21 cellular contexts compared by ENCODE assay signal in genomic region chr10:118333871-118334270, GRCh38. TPM values are rescaled to one million over a fixed set of nuclear protein-coding genes. Genes with fewer than 3 reads are reported as not detected.
DNase-seq lines count a peak whose midpoint lies in the region; ATAC-seq and TF ChIP-seq lines count a peak whose summit lies in the region.
"Had no signal": no experiment of that assay in that cellular context is flagged by ENCODE, and none has a peak within 500 bp of the region (broad histone marks: within the 10 kb centered on the region; RNA-seq: fewer than 3 reads in every experiment).

No MANE protein-coding gene starts in this region.

- CTCF ChIA-PET in WTC11 (lab: Charles Lee): no interaction called here

- DNase-seq in activated T-cell treated with anti-CD3 and anti-CD28 coated beads, Interleukin-2, amount 50 U/mL, for 24 hours: no peak
- no peak for DNase-seq in activated T-cell treated with anti-CD3 and anti-CD28 coated beads, Interleukin-2, amount 50 U/mL, for 1 hour
- DNase-seq in WTC11 (ENCODE audit: low spot score) (no peak), natural killer cell (no peak), progenitor cell of endocrine pancreas (ENCODE audit: low spot score, unreplicated experiment) (no peak)
- DNase-seq: CD4-positive, CD25-positive, alpha-beta regulatory T cell; EL; GDM1; Kasumi-1; MV-4-11; NCI-H1105; NCI-H1436 treated with DMSO at 0.1 percent for 48 hours; NCI-H187 treated with DMSO at 0.1 percent for 48 hours; NCI-H446 treated with DMSO at 0.1 percent for 48 hours; SHP77 had no signal

- H3K27me3 Mint-ChIP-seq in activated T-cell treated with anti-CD3 and anti-CD28 coated beads, Interleukin-2, amount 50 U/mL, for 24 hours: no peaks in the 10 kb centered on the region
- H3K27me3 Mint-ChIP-seq in WTC11 (ENCODE audit: low read depth): no peaks in the 10 kb centered on the region
- no peaks in the 10 kb centered on the region for H3K27me3 Mint-ChIP-seq in natural killer cell (ENCODE audit: low read depth in 2 of 2)
- no peaks in the 10 kb centered on the region for H3K27me3 Mint-ChIP-seq in progenitor cell of endocrine pancreas
- H3K27me3 Mint-ChIP-seq: CD4-positive, CD25-positive, alpha-beta regulatory T cell had no signal

- H3K4me1 Mint-ChIP-seq in activated T-cell treated with anti-CD3 and anti-CD28 coated beads, Interleukin-2, amount 50 U/mL, for 24 hours (ENCODE audit: low read depth): peaks cover 46% of the 10 kb centered on the region
- no peaks in the 10 kb centered on the region for H3K4me1 Mint-ChIP-seq in WTC11
- peaks cover 20 to 23% of the 10 kb centered on the region in 2 donors for H3K4me1 Mint-ChIP-seq in natural killer cell
- H3K4me1 Mint-ChIP-seq in progenitor cell of endocrine pancreas (ENCODE audit: low read depth): no peaks in the 10 kb centered on the region

- TF ChIP-seq CTCF in WTC11 (IDR thresholded peaks at IDR 0.05): no peak
- no peak for TF ChIP-seq CTCF in natural killer cell (IDR thresholded peaks at IDR 0.05)
- TF ChIP-seq CTCF in progenitor cell of endocrine pancreas (IDR thresholded peaks at IDR 0.05; ENCODE audit: unreplicated experiment): no peak

- H3K4me3 Mint-ChIP-seq in activated T-cell treated with anti-CD3 and anti-CD28 coated beads, Interleukin-2, amount 50 U/mL, for 24 hours: no peak overlapping the region
- H3K4me3 Mint-ChIP-seq in WTC11 (no peak overlapping the region), natural killer cell (no peak overlapping the region), progenitor cell of endocrine pancreas (ENCODE audit: low read depth) (no peak overlapping the region)
- H3K4me3 Mint-ChIP-seq: CD4-positive, CD25-positive, alpha-beta regulatory T cell had no signal

- POLR2A ChIA-PET in WTC11 (lab: Charles Lee): no interaction called here

- intact Hi-C loops in natural killer cell (cut with micrococcal nuclease): no loop called here

- ATAC-seq in WTC11 (no peak), natural killer cell (no peak), HG02759 (IDR thresholded peaks at IDR 0.05; ENCODE audit: unreplicated experiment) (no peak), HG03565 (IDR thresholded peaks at IDR 0.05; ENCODE audit: unreplicated experiment) (no peak)
- ATAC-seq: GM12878, HCT116, HepG2, Panc1 had no signal

- H3K27ac Mint-ChIP-seq in activated T-cell treated with anti-CD3 and anti-CD28 coated beads, Interleukin-2, amount 50 U/mL, for 24 hours: peak overlapping the region; percentile 48
- H3K27ac Mint-ChIP-seq in WTC11: 0 out of 2 replicates have a peak overlapping the region, but pooled peaks have one; percentile 2
- H3K27ac Mint-ChIP-seq in natural killer cell: peak overlapping the region; percentile 19 to 50
- H3K27ac Mint-ChIP-seq in progenitor cell of endocrine pancreas: no peak overlapping the region

- no peaks in the 10 kb centered on the region for H3K9me3 Mint-ChIP-seq in activated T-cell treated with anti-CD3 and anti-CD28 coated beads, Interleukin-2, amount 50 U/mL, for 24 hours
- H3K9me3 Mint-ChIP-seq in WTC11 (no peaks in the 10 kb centered on the region), natural killer cell (no peaks in the 10 kb centered on the region), progenitor cell of endocrine pancreas (ENCODE audit: low read depth) (no peaks in the 10 kb centered on the region)
- H3K9me3 Mint-ChIP-seq: CD4-positive, CD25-positive, alpha-beta regulatory T cell had no signal

- peaks cover 89% of the 10 kb centered on the region for H3K36me3 Mint-ChIP-seq in activated T-cell treated with anti-CD3 and anti-CD28 coated beads, Interleukin-2, amount 50 U/mL, for 24 hours (ENCODE audit: low read depth)
- peaks cover 34% of the 10 kb centered on the region for H3K36me3 Mint-ChIP-seq in WTC11
- peaks cover 19% of the 10 kb centered on the region for H3K36me3 Mint-ChIP-seq in natural killer cell
- H3K36me3 Mint-ChIP-seq in progenitor cell of endocrine pancreas (ENCODE audit: insufficient read depth): peaks cover 5% of the 10 kb centered on the region

TF ChIP-seq in WTC11, 78 proteins besides CTCF, POLR2A, EP300 and RAD21 (continues in another document):
- TF ChIP-seq MYBL2 (CRISPR knock-in tag; IDR thresholded peaks at IDR 0.05): no peak
- no peak for TF ChIP-seq ZNF263 (CRISPR knock-in tag; IDR thresholded peaks at IDR 0.05; ENCODE audit: low read depth)
- no peak for TF ChIP-seq NR3C1 (CRISPR knock-in tag; conservative IDR thresholded peaks at IDR 0.05; ENCODE audit: low read depth)
- TF ChIP-seq ZNF121 (CRISPR knock-in tag; IDR thresholded peaks at IDR 0.05): no peak
- no peak for TF ChIP-seq PRDM15 (CRISPR knock-in tag; IDR thresholded peaks at IDR 0.05)
- TF ChIP-seq ZMAT4 (CRISPR knock-in tag; IDR thresholded peaks at IDR 0.05): no peak
- TF ChIP-seq FOXP4 (CRISPR knock-in tag; IDR thresholded peaks at IDR 0.05): no peak
- no peak for TF ChIP-seq ZNF138 (CRISPR knock-in tag; conservative IDR thresholded peaks at IDR 0.05)
- TF ChIP-seq SOX15 (CRISPR knock-in tag; IDR thresholded peaks at IDR 0.05): no peak
- no peak for TF ChIP-seq ATF6 (CRISPR knock-in tag; IDR thresholded peaks at IDR 0.05)
- TF ChIP-seq KAT7 (CRISPR knock-in tag; IDR thresholded peaks at IDR 0.05; ENCODE audit: borderline replicate concordance): no peak
- no peak for TF ChIP-seq ZNF396 (CRISPR knock-in tag; IDR thresholded peaks at IDR 0.05; ENCODE audit: borderline replicate concordance)

RNA-seq across cellular contexts. Expression of gene FAM204A, which starts 8.3 kb away (rescaled TPM):
- total RNA-seq in WTC11 (2021) (33.3 to 36.7 TPM (median 36.1 TPM) in 3 replicates), natural killer cell (10 to 100 TPM; 69.2 to 73.2 (median 72.7) TPM), progenitor cell of endocrine pancreas (55.3 and 64.7 TPM in 2 replicates)
